In the genomic region with DNA sequence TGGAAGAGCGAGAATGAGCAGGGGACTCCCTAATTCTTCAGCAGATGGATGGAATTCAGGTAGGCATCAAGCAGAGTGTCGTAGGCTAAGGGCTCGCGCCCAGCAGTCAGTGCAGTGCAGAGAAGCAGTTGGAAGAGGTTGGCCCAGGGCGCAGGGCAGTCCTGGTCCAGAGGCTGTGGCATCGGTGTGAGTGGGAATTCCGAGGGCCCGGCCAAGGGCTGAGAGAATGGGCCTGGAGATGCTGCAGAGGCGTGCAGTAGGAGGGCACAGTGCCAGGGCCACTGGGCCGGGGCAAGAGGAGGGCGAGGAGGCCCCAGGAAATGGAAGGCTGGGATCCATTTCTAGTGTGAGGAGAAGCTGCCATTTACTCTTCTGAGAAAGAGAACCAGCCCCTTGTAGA, we compare ENCODE assay signal across 17 cellular contexts.
A peak's percentile ranks its signal among the peaks of the same experiment; 100 is the strongest.
DNase-seq lines count a peak whose midpoint lies in the region; ATAC-seq, FAIRE-seq and TF ChIP-seq lines count a peak whose summit lies in the region.
"Had no signal": no experiment of that assay in that cellular context is flagged by ENCODE, and none has a peak within 500 bp of the region (broad histone marks: within the 10 kb centered on the region; RNA-seq: fewer than 3 reads in every experiment).

No MANE protein-coding gene starts in this region.

- H3K27ac Mint-ChIP-seq in activated T-helper 17 cell treated with anti-CD3 and anti-CD28 coated beads, Interleukin-2, amount 50 U/mL, for 72 hours: peak overlapping the region; percentile 79
- peak overlapping the region in 5 of 9 donors; percentile 8 to 82 (median 39) for H3K27ac Mint-ChIP-seq in naive thymus-derived CD4-positive, alpha-beta T cell

- H3K9me3 ChIP-seq in HepG2 (ENCODE audit: low read length): no peaks in the 10 kb centered on the region
- H3K9me3 ChIP-seq in right lobe of liver: no peaks in the 10 kb centered on the region
- no peaks in the 10 kb centered on the region for H3K9me3 ChIP-seq in naive thymus-derived CD4-positive, alpha-beta T cell (ENCODE audit: control insufficient read depth in 2 of 3, low read length in 3 of 3)
- no peaks in the 10 kb centered on the region for H3K9me3 ChIP-seq in kidney (ENCODE audit: control insufficient read depth in 1 of 2, low read length in 2 of 2)
- H3K9me3 ChIP-seq: colonic mucosa had no signal

- no peak for TF ChIP-seq CTCF in HepG2 (CRISPR knock-in tag; IDR thresholded peaks at IDR 0.05)
- TF ChIP-seq CTCF in right lobe of liver (IDR thresholded peaks at IDR 0.05): no peak
- TF ChIP-seq CTCF in kidney (IDR thresholded peaks at IDR 0.05; ENCODE audit: borderline replicate concordance, extremely low read depth, insufficient read depth): no peak

- peaks cover 28% of the 10 kb centered on the region for H3K4me1 ChIP-seq in HepG2 (ENCODE audit: insufficient read depth, low read length)
- H3K4me1 ChIP-seq in right lobe of liver: no peaks in the 10 kb centered on the region
- H3K4me1 ChIP-seq in naive thymus-derived CD4-positive, alpha-beta T cell (ENCODE audit: control insufficient read depth in 2 of 2, insufficient read depth in 2 of 2, low read length in 2 of 2): no peaks in the 10 kb centered on the region
- H3K4me1 ChIP-seq in kidney (ENCODE audit: control insufficient read depth in 1 of 2, insufficient read depth in 1 of 2, low read depth in 1 of 2, low read length in 2 of 2): peaks cover 7 to 13% of the 10 kb centered on the region in 2 donors

- H3K36me3 ChIP-seq in HepG2 (replicated peaks in 1 of 2; ENCODE audit: control insufficient read depth in 1 of 2, insufficient read depth in 2 of 2, low read length in 2 of 2): peaks cover 23 to 62% of the 10 kb centered on the region in 2 experiments
- peaks cover 0 to 21% (median 7%) of the 10 kb centered on the region in 4 donors for H3K36me3 ChIP-seq in right lobe of liver
- peaks cover 0 to 34% (median 4%) of the 10 kb centered on the region in 3 experiments for H3K36me3 ChIP-seq in naive thymus-derived CD4-positive, alpha-beta T cell (ENCODE audit: control insufficient read depth in 2 of 3, insufficient read depth in 3 of 3, low read length in 3 of 3)
- H3K36me3 ChIP-seq in kidney (ENCODE audit: control insufficient read depth in 1 of 2, insufficient read depth in 2 of 2, low read length in 2 of 2): peaks cover 4 to 40% of the 10 kb centered on the region in 2 donors

- ATAC-seq in HepG2 (no peak), right lobe of liver (no peak), HG02623 (IDR thresholded peaks at IDR 0.05; ENCODE audit: unreplicated experiment) (no peak)
- ATAC-seq in activated T-helper 17 cell treated with anti-CD3 and anti-CD28 coated beads, Interleukin-2, amount 50 U/mL, for 72 hours (replicated peaks): no peak
- ATAC-seq in naive thymus-derived CD4-positive, alpha-beta T cell: no peak
- ATAC-seq: activated T-cell treated with anti-CD3 and anti-CD28 coated beads, Interleukin-2, amount 50 U/mL, for 72 hours had no signal

- 97% methylated on average over 11 of the region's 11 CpGs for WGBS in HepG2 (ENCODE audit: low lambda C conversion rate)
- 96% methylated on average over 9 of the region's 11 CpGs for WGBS in right lobe of liver (ENCODE audit: insufficient coverage, low coverage, low lambda C conversion rate, missing lambda C conversion rate)

- H4K20me1 ChIP-seq in HepG2 (ENCODE audit: insufficient read depth, low read length): peaks cover 3% of the 10 kb centered on the region

- no peak overlapping the region for H2AFZ ChIP-seq in HepG2 (ENCODE audit: low read length)

- no peak overlapping the region for H3K4me3 ChIP-seq in HepG2 (replicated peaks in 1 of 3; ENCODE audit: insufficient read depth in 1 of 3, low read depth in 2 of 3, low read length in 3 of 3)
- H3K4me3 ChIP-seq in right lobe of liver: no peak overlapping the region
- no peak overlapping the region for H3K4me3 ChIP-seq in naive thymus-derived CD4-positive, alpha-beta T cell (ENCODE audit: low read length)
- no peak overlapping the region for H3K4me3 ChIP-seq in kidney (ENCODE audit: low read length in 2 of 2)
- H3K4me3 ChIP-seq: colonic mucosa had no signal

- no peak overlapping the region for H3K4me2 ChIP-seq in HepG2 (ENCODE audit: low read depth, low read length)

- TF ChIP-seq POLR2A in HepG2 (IDR thresholded peaks at IDR 0.05; ENCODE audit: insufficient read depth in 1 of 2, low read depth in 2 of 2, low read length in 2 of 2) (no peak), right lobe of liver (IDR thresholded peaks at IDR 0.05) (no peak)

- in situ Hi-C loops in HepG2 (cut with HindIII; ENCODE audit: extremely low pct_ligation_motif_present, low pct_unique_long_range_greater_than_20kb): no loop called here

- no TSS peak for BruUV-seq in HepG2 (replicated peaks; lab: Mats Ljungman, UMichigan)

- DNase-seq in HepG2 (ENCODE audit: low spot score): no peak
- no peak for DNase-seq in right lobe of liver
- DNase-seq in naive thymus-derived CD4-positive, alpha-beta T cell: no peak
- DNase-seq in SKM-1 treated with dmso at 0.1 percent for 144 hours (lab: John Stamatoyannopoulos, UW; ENCODE audit: unreplicated experiment): no peak
- no peak for DNase-seq in kidney
- DNase-seq: activated T-cell treated with anti-CD3 and anti-CD28 coated beads, Interleukin-2, amount 50 U/mL, for 72 hours; anterior cingulate cortex; colonic mucosa; DMS53; NCI-H1930; NCI-H446 treated with DMSO at 0.1 percent for 48 hours; retina; stimulated activated CD4-positive, alpha-beta T cell treated with anti-CD3 and anti-CD28 coated beads, Interleukin-1b, Interleukin-23, amount 100 ng/mL, for 48 hours; T1000 had no signal

- peaks cover 28% of the 10 kb centered on the region for H3K4me1 Mint-ChIP-seq in activated T-helper 17 cell treated with anti-CD3 and anti-CD28 coated beads, Interleukin-2, amount 50 U/mL, for 72 hours
- H3K4me1 Mint-ChIP-seq in naive thymus-derived CD4-positive, alpha-beta T cell: peaks cover 10 to 31% (median 13%) of the 10 kb centered on the region in 7 donors

- peaks cover 84% of the 10 kb centered on the region for H3K36me3 Mint-ChIP-seq in activated T-helper 17 cell treated with anti-CD3 and anti-CD28 coated beads, Interleukin-2, amount 50 U/mL, for 72 hours (ENCODE audit: low read depth)
- peaks cover 0 to 36% (median 10%) of the 10 kb centered on the region in 5 donors for H3K36me3 Mint-ChIP-seq in naive thymus-derived CD4-positive, alpha-beta T cell

- no peaks in the 10 kb centered on the region for H3K9me3 Mint-ChIP-seq in activated T-helper 17 cell treated with anti-CD3 and anti-CD28 coated beads, Interleukin-2, amount 50 U/mL, for 72 hours
- no peaks in the 10 kb centered on the region for H3K9me3 Mint-ChIP-seq in naive thymus-derived CD4-positive, alpha-beta T cell
- H3K9me3 Mint-ChIP-seq: activated T-cell treated with anti-CD3 and anti-CD28 coated beads, Interleukin-2, amount 50 U/mL, for 72 hours had no signal

- no peak for TF ChIP-seq RAD21 in HepG2 (CRISPR knock-in tag; IDR thresholded peaks at IDR 0.05)

- no peaks in the 10 kb centered on the region for H3K27me3 Mint-ChIP-seq in activated T-helper 17 cell treated with anti-CD3 and anti-CD28 coated beads, Interleukin-2, amount 50 U/mL, for 72 hours
- H3K27me3 Mint-ChIP-seq in naive thymus-derived CD4-positive, alpha-beta T cell: no peaks in the 10 kb centered on the region

- no peak for FAIRE-seq in HepG2 (lab: Jason Lieb, UNC)
- no peak for FAIRE-seq in kidney (lab: Jason Lieb, UNC)
- FAIRE-seq: GM18507 had no signal

- no peak overlapping the region for H3K9ac ChIP-seq in HepG2 (ENCODE audit: insufficient read depth, low read depth, low read length)
- no peak overlapping the region for H3K9ac ChIP-seq in kidney (ENCODE audit: low read length in 2 of 2)

- H3K79me2 ChIP-seq in HepG2 (ENCODE audit: insufficient read depth, low read length): no peaks in the 10 kb centered on the region

- H3K27ac ChIP-seq in HepG2 (ENCODE audit: extremely low read length, insufficient read depth, low read length): no peak overlapping the region
- no peak overlapping the region for H3K27ac ChIP-seq in right lobe of liver
- no peak overlapping the region for H3K27ac ChIP-seq in naive thymus-derived CD4-positive, alpha-beta T cell (ENCODE audit: low read depth, low read length)
- H3K27ac ChIP-seq in kidney (ENCODE audit: low read depth in 2 of 2, low read length in 2 of 2): no peak overlapping the region
- H3K27ac ChIP-seq: colonic mucosa had no signal

- intact Hi-C loops in HepG2 (cut with micrococcal nuclease; ENCODE audit: unreplicated experiment): no loop called here
- intact Hi-C loops in right lobe of liver (cut with DNase I): no loop called here
- intact Hi-C loops in naive thymus-derived CD4-positive, alpha-beta T cell (cut with micrococcal nuclease): loop anchor here (2.0 to 5.0 kb wide), 3 partner anchors 113 to 233 kb away; a partner anchor contains a TSS
- intact Hi-C loops in kidney (cut with DNase I): no loop called here

- POLR2A ChIA-PET in HepG2 (lab: Yijun Ruan, JAX): no interaction called here
- POLR2A ChIA-PET in naive thymus-derived CD4-positive, alpha-beta T cell (lab: Charles Lee): no interaction called here

- H3K27me3 ChIP-seq in HepG2 (ENCODE audit: control insufficient read depth in 1 of 2, insufficient read depth in 2 of 2, low read length in 2 of 2) (no peaks in the 10 kb centered on the region), right lobe of liver (no peaks in the 10 kb centered on the region)
- H3K27me3 ChIP-seq in naive thymus-derived CD4-positive, alpha-beta T cell (ENCODE audit: control insufficient read depth in 2 of 2, insufficient read depth in 2 of 2, low read length in 2 of 2): no peaks in the 10 kb centered on the region
- H3K27me3 ChIP-seq: colonic mucosa had no signal

- CTCF ChIA-PET in HepG2 (lab: Yijun Ruan, JAX; ENCODE audit: low intra/inter-chr PET ratio, low total read pairs): no interaction called here
- CTCF ChIA-PET in naive thymus-derived CD4-positive, alpha-beta T cell (lab: Charles Lee): no interaction called here

- no peak for TF ChIP-seq EP300 in HepG2 (IDR thresholded peaks at IDR 0.05; ENCODE audit: low read depth in 2 of 2, low read length in 2 of 2)
- no peak for TF ChIP-seq EP300 in HepG2 (CRISPR knock-in tag; IDR thresholded peaks at IDR 0.05; ENCODE audit: borderline replicate concordance)

- no peak overlapping the region for H3K4me3 Mint-ChIP-seq in activated T-helper 17 cell treated with anti-CD3 and anti-CD28 coated beads, Interleukin-2, amount 50 U/mL, for 72 hours
- no peak overlapping the region for H3K4me3 Mint-ChIP-seq in naive thymus-derived CD4-positive, alpha-beta T cell
- H3K4me3 Mint-ChIP-seq: activated T-cell treated with anti-CD3 and anti-CD28 coated beads, Interleukin-2, amount 50 U/mL, for 72 hours had no signal

Comparison
In these comparisons a context has a peak if more than half of its experiments do, and no peak if none do; other contexts are left out.
1. intact Hi-C loops: an anchor here in naive thymus-derived CD4-positive, alpha-beta T cell (2.0 to 5.0 kb wide); none called in HepG2, right lobe of liver and kidney.